In the genomic region with DNA sequence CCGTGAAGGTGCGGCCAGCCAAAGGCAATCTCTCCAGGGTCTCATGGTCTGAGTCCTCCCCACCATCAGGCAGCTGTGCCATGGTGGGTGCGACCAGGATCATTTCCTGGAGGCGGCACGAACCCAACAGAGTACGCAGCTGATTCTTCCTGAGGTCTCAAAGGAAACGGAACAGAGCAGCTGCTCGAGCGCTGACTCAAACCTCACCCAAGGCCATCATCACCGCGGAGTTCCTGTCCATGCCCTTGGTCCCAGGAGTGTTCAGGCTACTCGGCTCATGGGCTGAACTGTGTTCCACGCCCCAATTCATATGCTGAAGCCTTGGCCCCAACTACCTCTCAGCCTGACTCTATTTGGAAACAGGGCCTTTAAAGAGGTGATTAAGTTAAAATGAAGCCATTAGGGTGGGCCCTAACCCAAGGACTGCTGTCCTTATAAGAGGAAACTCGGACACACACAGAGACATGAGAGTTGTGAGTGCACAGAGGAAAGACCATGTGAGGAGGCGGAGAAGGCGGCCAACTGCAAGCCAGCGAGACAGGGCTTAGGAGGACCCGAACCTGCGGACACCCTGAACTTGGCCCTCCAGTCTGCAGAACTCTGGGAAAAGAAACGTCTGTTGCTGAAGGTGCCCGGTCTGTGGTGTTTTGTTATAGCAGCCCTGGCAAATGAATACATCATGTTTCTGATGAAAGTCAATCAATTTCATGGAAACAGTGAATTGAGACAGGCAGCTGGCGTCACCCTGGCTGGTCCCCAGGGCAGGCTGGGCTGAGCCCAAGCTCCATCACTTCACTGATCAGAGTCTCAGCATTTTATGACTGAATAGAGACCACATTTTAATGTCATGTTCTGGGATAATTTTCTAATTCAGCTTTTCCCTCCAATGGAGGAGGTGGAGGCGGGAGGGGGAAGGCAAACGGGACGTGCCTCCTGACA, we compare ENCODE assay signal across 1 cellular context.
A peak's percentile ranks its signal among the peaks of the same experiment; 100 is the strongest.
TF ChIP-seq lines count a peak whose summit lies in the region.

No MANE protein-coding gene starts in this region.

TF ChIP-seq in HepG2, 621 proteins besides CTCF, POLR2A, EP300 and RAD21 (continued from another document and continues in another):
- TF ChIP-seq BCL6 (CRISPR knock-in tag; IDR thresholded peaks at IDR 0.05) (no peak), FOXM1 (CRISPR knock-in tag; IDR thresholded peaks at IDR 0.05) (no peak), PTBP1 (IDR thresholded peaks at IDR 0.05; ENCODE audit: low read depth, low read length, poor library complexity, severe bottlenecking) (no peak), MEF2D (CRISPR knock-in tag; IDR thresholded peaks at IDR 0.05) (no peak), ZNF574 (CRISPR knock-in tag; IDR thresholded peaks at IDR 0.05) (0 out of 2 replicates have a peak, but pooled peaks have one; percentile 0), FOXJ3 (CRISPR knock-in tag; IDR thresholded peaks at IDR 0.05; ENCODE audit: borderline replicate concordance) (no peak), GABPB1 (CRISPR knock-in tag; IDR thresholded peaks at IDR 0.05) (peak; percentile 65), TBL1XR1 (IDR thresholded peaks at IDR 0.05; ENCODE audit: borderline replicate concordance, low read length, partially characterized antibody) (no peak), HNRNPH1 (optimal IDR thresholded peaks at IDR 0.05; ENCODE audit: low read depth, low read length) (no peak), RBM39 (IDR thresholded peaks at IDR 0.05; ENCODE audit: low read depth, low read length, poor library complexity, severe bottlenecking) (no peak), ZNF275 (CRISPR knock-in tag; IDR thresholded peaks at IDR 0.05; ENCODE audit: borderline replicate concordance) (no peak), RARG (CRISPR knock-in tag; IDR thresholded peaks at IDR 0.05; ENCODE audit: low read depth) (no peak), MXI1 (IDR thresholded peaks at IDR 0.05; ENCODE audit: borderline replicate concordance, low read depth, low read length) (0 out of 3 replicates have a peak, but pooled peaks have one; percentile 16), ATM (IDR thresholded peaks at IDR 0.05; ENCODE audit: borderline replicate concordance) (no peak), ZFP90 (CRISPR knock-in tag; IDR thresholded peaks at IDR 0.05; ENCODE audit: borderline replicate concordance) (no peak), ZFP36L2 (CRISPR knock-in tag; IDR thresholded peaks at IDR 0.05) (no peak), ZNF772 (CRISPR knock-in tag; IDR thresholded peaks at IDR 0.05) (peak; percentile 66; the same call in 1 of the 2 replicates), ZNF510 (CRISPR knock-in tag; IDR thresholded peaks at IDR 0.05; ENCODE audit: low read depth) (no peak), ZNF530 (CRISPR knock-in tag; IDR thresholded peaks at IDR 0.05; ENCODE audit: low read depth) (no peak), NKX3-1 (CRISPR knock-in tag; IDR thresholded peaks at IDR 0.05) (no peak), MXD1 (CRISPR knock-in tag; IDR thresholded peaks at IDR 0.05) (no peak), PCBP2 (optimal IDR thresholded peaks at IDR 0.05; ENCODE audit: low read depth, low read length, poor library complexity, severe bottlenecking) (no peak), ZNF672 (CRISPR knock-in tag; IDR thresholded peaks at IDR 0.05) (no peak), HNF4A (CRISPR knock-in tag; IDR thresholded peaks at IDR 0.05) (peak; percentile 12; the same call in 1 of the 2 replicates), AKAP8 (CRISPR knock-in tag; IDR thresholded peaks at IDR 0.05) (no peak), ZNF124 (CRISPR knock-in tag; IDR thresholded peaks at IDR 0.05) (no peak; the same call in 1 of the 2 replicates), NFIB (CRISPR knock-in tag; IDR thresholded peaks at IDR 0.05; ENCODE audit: borderline replicate concordance) (no peak), TMF1 (CRISPR knock-in tag; IDR thresholded peaks at IDR 0.05; ENCODE audit: low read depth) (no peak), ZNF773 (CRISPR knock-in tag; IDR thresholded peaks at IDR 0.05; ENCODE audit: borderline replicate concordance) (no peak), HCFC1 (IDR thresholded peaks at IDR 0.05; ENCODE audit: low read depth, low read length) (no peak), MAX (IDR thresholded peaks at IDR 0.05) (no peak; the same call in 1 of the 2 replicates)
- TF ChIP-seq, protein P1, sequence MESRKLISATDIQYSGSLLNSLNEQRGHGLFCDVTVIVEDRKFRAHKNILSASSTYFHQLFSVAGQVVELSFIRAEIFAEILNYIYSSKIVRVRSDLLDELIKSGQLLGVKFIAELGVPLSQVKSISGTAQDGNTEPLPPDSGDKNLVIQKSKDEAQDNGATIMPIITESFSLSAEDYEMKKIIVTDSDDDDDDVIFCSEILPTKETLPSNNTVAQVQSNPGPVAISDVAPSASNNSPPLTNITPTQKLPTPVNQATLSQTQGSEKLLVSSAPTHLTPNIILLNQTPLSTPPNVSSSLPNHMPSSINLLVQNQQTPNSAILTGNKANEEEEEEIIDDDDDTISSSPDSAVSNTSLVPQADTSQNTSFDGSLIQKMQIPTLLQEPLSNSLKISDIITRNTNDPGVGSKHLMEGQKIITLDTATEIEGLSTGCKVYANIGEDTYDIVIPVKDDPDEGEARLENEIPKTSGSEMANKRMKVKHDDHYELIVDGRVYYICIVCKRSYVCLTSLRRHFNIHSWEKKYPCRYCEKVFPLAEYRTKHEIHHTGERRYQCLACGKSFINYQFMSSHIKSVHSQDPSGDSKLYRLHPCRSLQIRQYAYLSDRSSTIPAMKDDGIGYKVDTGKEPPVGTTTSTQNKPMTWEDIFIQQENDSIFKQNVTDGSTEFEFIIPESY (CRISPR knock-in tag; IDR thresholded peaks at IDR 0.05): 0 out of 2 replicates have a peak, but pooled peaks have one; percentile 23
- TF ChIP-seq, protein P2, sequence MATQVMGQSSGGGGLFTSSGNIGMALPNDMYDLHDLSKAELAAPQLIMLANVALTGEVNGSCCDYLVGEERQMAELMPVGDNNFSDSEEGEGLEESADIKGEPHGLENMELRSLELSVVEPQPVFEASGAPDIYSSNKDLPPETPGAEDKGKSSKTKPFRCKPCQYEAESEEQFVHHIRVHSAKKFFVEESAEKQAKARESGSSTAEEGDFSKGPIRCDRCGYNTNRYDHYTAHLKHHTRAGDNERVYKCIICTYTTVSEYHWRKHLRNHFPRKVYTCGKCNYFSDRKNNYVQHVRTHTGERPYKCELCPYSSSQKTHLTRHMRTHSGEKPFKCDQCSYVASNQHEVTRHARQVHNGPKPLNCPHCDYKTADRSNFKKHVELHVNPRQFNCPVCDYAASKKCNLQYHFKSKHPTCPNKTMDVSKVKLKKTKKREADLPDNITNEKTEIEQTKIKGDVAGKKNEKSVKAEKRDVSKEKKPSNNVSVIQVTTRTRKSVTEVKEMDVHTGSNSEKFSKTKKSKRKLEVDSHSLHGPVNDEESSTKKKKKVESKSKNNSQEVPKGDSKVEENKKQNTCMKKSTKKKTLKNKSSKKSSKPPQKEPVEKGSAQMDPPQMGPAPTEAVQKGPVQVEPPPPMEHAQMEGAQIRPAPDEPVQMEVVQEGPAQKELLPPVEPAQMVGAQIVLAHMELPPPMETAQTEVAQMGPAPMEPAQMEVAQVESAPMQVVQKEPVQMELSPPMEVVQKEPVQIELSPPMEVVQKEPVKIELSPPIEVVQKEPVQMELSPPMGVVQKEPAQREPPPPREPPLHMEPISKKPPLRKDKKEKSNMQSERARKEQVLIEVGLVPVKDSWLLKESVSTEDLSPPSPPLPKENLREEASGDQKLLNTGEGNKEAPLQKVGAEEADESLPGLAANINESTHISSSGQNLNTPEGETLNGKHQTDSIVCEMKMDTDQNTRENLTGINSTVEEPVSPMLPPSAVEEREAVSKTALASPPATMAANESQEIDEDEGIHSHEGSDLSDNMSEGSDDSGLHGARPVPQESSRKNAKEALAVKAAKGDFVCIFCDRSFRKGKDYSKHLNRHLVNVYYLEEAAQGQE (IDR thresholded peaks at IDR 0.05; ENCODE audit: borderline replicate concordance in 1 of 2, low read depth in 1 of 2, low read length in 2 of 2): no peak
- TF ChIP-seq, protein P3, sequence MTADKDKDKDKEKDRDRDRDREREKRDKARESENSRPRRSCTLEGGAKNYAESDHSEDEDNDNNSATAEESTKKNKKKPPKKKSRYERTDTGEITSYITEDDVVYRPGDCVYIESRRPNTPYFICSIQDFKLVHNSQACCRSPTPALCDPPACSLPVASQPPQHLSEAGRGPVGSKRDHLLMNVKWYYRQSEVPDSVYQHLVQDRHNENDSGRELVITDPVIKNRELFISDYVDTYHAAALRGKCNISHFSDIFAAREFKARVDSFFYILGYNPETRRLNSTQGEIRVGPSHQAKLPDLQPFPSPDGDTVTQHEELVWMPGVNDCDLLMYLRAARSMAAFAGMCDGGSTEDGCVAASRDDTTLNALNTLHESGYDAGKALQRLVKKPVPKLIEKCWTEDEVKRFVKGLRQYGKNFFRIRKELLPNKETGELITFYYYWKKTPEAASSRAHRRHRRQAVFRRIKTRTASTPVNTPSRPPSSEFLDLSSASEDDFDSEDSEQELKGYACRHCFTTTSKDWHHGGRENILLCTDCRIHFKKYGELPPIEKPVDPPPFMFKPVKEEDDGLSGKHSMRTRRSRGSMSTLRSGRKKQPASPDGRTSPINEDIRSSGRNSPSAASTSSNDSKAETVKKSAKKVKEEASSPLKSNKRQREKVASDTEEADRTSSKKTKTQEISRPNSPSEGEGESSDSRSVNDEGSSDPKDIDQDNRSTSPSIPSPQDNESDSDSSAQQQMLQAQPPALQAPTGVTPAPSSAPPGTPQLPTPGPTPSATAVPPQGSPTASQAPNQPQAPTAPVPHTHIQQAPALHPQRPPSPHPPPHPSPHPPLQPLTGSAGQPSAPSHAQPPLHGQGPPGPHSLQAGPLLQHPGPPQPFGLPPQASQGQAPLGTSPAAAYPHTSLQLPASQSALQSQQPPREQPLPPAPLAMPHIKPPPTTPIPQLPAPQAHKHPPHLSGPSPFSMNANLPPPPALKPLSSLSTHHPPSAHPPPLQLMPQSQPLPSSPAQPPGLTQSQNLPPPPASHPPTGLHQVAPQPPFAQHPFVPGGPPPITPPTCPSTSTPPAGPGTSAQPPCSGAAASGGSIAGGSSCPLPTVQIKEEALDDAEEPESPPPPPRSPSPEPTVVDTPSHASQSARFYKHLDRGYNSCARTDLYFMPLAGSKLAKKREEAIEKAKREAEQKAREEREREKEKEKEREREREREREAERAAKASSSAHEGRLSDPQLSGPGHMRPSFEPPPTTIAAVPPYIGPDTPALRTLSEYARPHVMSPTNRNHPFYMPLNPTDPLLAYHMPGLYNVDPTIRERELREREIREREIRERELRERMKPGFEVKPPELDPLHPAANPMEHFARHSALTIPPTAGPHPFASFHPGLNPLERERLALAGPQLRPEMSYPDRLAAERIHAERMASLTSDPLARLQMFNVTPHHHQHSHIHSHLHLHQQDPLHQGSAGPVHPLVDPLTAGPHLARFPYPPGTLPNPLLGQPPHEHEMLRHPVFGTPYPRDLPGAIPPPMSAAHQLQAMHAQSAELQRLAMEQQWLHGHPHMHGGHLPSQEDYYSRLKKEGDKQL (CRISPR knock-in tag; IDR thresholded peaks at IDR 0.05; ENCODE audit: low read depth): 0 out of 2 replicates have a peak, but pooled peaks have one; percentile 40
- TF ChIP-seq, protein P4, sequence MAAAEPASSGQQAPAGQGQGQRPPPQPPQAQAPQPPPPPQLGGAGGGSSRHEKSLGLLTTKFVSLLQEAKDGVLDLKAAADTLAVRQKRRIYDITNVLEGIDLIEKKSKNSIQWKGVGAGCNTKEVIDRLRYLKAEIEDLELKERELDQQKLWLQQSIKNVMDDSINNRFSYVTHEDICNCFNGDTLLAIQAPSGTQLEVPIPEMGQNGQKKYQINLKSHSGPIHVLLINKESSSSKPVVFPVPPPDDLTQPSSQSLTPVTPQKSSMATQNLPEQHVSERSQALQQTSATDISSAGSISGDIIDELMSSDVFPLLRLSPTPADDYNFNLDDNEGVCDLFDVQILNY (CRISPR knock-in tag; conservative IDR thresholded peaks at IDR 0.05): no peak
- TF ChIP-seq, protein P5, sequence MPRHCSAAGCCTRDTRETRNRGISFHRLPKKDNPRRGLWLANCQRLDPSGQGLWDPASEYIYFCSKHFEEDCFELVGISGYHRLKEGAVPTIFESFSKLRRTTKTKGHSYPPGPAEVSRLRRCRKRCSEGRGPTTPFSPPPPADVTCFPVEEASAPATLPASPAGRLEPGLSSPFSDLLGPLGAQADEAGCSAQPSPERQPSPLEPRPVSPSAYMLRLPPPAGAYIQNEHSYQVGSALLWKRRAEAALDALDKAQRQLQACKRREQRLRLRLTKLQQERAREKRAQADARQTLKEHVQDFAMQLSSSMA (CRISPR knock-in tag; IDR thresholded peaks at IDR 0.05): no peak
